In genomic region chr6:73766040-73766439, GRCh38 we compare ENCODE assay signal across 24 cellular contexts.
DNase-seq lines count a peak whose midpoint lies in the region; ATAC-seq lines count a peak whose summit lies in the region.
"Had no signal": no experiment of that assay in that cellular context is flagged by ENCODE, and none has a peak within 500 bp of the region (broad histone marks: within the 10 kb centered on the region; RNA-seq: fewer than 3 reads in every experiment).

No MANE protein-coding gene starts in this region.

- H3K9me3 ChIP-seq in mesenchymal stem cell (ENCODE audit: control insufficient read depth, low read length), result no peaks in the 10 kb centered on the region
- H3K9me3 ChIP-seq: BLaER1, HAP-1 had no signal

- no peak overlapping the region for H3K9ac ChIP-seq in mesenchymal stem cell (ENCODE audit: low read length)
- H3K9ac ChIP-seq: BLaER1 had no signal

- no peak overlapping the region for H2BK5ac ChIP-seq in mesenchymal stem cell (ENCODE audit: low read depth, low read length, poor library complexity, severe bottlenecking)

- no peak overlapping the region for H3K23ac ChIP-seq in mesenchymal stem cell (ENCODE audit: low read length in 2 of 2)

- no peak overlapping the region for H2BK120ac ChIP-seq in mesenchymal stem cell (ENCODE audit: low read depth, low read length)

- no peak overlapping the region for H2AK5ac ChIP-seq in mesenchymal stem cell (ENCODE audit: low read length, severe bottlenecking)

- H4K8ac ChIP-seq in mesenchymal stem cell (ENCODE audit: low read length), result no peak overlapping the region

- no peak overlapping the region for H2BK12ac ChIP-seq in mesenchymal stem cell (ENCODE audit: low read length in 2 of 2)

- no peak for DNase-seq in mesenchymal stem cell
- no peak for DNase-seq in effector CD8-positive, alpha-beta T cell (lab: John Stamatoyannopoulos, UW)
- DNase-seq: CD4-positive, alpha-beta T cell; COR-L47; DMS 273 treated with DMSO at 0.1 percent for 48 hours; DMS79 treated with DMSO at 0.1 percent for 48 hours; NCI-H1092; NCI-H1436 treated with DMSO at 0.1 percent for 48 hours; NCI-H1930; NCI-H2227 treated with DMSO at 0.1 percent for 48 hours; NCI-H510A; SHP77 treated with DMSO at 0.1 percent for 48 hours had no signal

- H2BK15ac ChIP-seq in mesenchymal stem cell (ENCODE audit: low read depth, poor library complexity, severe bottlenecking), result no peak overlapping the region

- no peak overlapping the region for H3K4me3 ChIP-seq in mesenchymal stem cell (ENCODE audit: insufficient read depth in 1 of 2, low read depth in 1 of 2, low read length in 2 of 2)
- H3K4me3 ChIP-seq: BLaER1, GM23338, HAP-1, K562, SK-N-MC had no signal

- peaks cover 0 to 86% of the 10 kb centered on the region in 2 experiments for H3K36me3 ChIP-seq in mesenchymal stem cell (ENCODE audit: control insufficient read depth in 1 of 2, insufficient read depth in 2 of 2, low read depth in 1 of 2, low read length in 2 of 2)
- H3K36me3 ChIP-seq: BLaER1, HAP-1 had no signal

- no peak overlapping the region for H3K4me2 ChIP-seq in mesenchymal stem cell (ENCODE audit: low read length, poor library complexity, severe bottlenecking)
- H3K4me2 ChIP-seq: BLaER1, GM23338 had no signal

- no peak overlapping the region for H2AFZ ChIP-seq in mesenchymal stem cell (ENCODE audit: low read depth, low read length)
- H2AFZ ChIP-seq: GM23338 had no signal

- peak overlapping the region; percentile 50 for H4K91ac ChIP-seq in mesenchymal stem cell (ENCODE audit: low read length)

- H3K79me1 ChIP-seq in mesenchymal stem cell (replicated peaks; ENCODE audit: low read length, poor library complexity, severe bottlenecking), result no peaks in the 10 kb centered on the region

- peak; percentile 56 for ATAC-seq in GM18519 (IDR thresholded peaks at IDR 0.05; ENCODE audit: low FRiP score, unreplicated experiment)
- peak; percentile 65 for ATAC-seq in GM21381 (IDR thresholded peaks at IDR 0.05; ENCODE audit: unreplicated experiment)
- ATAC-seq in HG03354 (IDR thresholded peaks at IDR 0.05; ENCODE audit: poor library complexity, severe bottlenecking, unreplicated experiment), result peak; percentile 54
- ATAC-seq in GM21528 (IDR thresholded peaks at IDR 0.05; ENCODE audit: low FRiP score, unreplicated experiment), result no peak
- no peak for ATAC-seq in GM21367 (IDR thresholded peaks at IDR 0.05; ENCODE audit: unreplicated experiment)
- ATAC-seq: GM23338, HepG2, K562 had no signal

- no peak overlapping the region for H3K27ac ChIP-seq in mesenchymal stem cell (ENCODE audit: low read length, poor library complexity, severe bottlenecking)
- H3K27ac ChIP-seq: BLaER1, RWPE1, SK-N-MC had no signal

- no peaks in the 10 kb centered on the region for H3K27me3 ChIP-seq in mesenchymal stem cell (ENCODE audit: control insufficient read depth in 1 of 2, insufficient read depth in 1 of 2, low read length in 2 of 2)
- H3K27me3 ChIP-seq: BLaER1 had no signal

- no peak overlapping the region for H3K4ac ChIP-seq in mesenchymal stem cell (ENCODE audit: low read depth in 1 of 2, low read length in 2 of 2)

- whole genome bisulfite sequencing in mesenchymal stem cell, result 94% methylated on average over 1 of the region's 1 CpG

- no peaks in the 10 kb centered on the region for H3K4me1 ChIP-seq in mesenchymal stem cell (ENCODE audit: control insufficient read depth, insufficient read depth, low read depth, low read length)
- H3K4me1 ChIP-seq: BLaER1 had no signal

- no peak overlapping the region for H3K14ac ChIP-seq in mesenchymal stem cell (ENCODE audit: low read length in 2 of 2)

- no peak overlapping the region for H3K18ac ChIP-seq in mesenchymal stem cell (ENCODE audit: low read depth in 1 of 2, low read length in 2 of 2)

Comparison
In these comparisons a context has a peak if more than half of its experiments do, and no peak if none do; other contexts are left out.
1. ATAC-seq: peak in GM18519 (single experiment), GM21381 (single experiment) and HG03354 (single experiment); none in GM21528 (single experiment) and GM21367 (single experiment).